ENCODE assay signal across 15 cellular contexts in the genomic region with DNA sequence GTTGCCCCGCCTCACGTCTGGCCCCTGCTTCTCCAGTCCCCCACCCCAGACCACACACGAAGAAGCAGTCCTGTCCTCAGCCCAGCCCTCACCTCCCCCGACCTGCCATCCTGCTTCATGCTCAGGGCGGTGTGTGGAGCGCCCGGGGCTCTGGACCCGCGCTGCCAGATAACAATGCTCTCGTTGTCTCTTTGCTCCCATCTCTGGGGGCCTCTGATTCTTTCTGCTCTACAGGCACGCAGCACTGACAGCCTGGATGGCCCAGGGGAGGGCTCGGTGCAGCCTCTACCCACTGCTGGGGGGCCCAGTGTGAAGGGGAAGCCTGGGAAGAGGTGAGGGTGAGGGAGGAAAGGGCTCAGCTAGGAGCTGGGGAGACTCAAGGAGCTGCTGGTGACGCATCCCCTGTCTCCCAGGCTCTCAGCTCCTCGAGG. TPM values are rescaled to one million over a fixed set of nuclear protein-coding genes. Genes with fewer than 3 reads are reported as not detected.
A peak's percentile ranks its signal among the peaks of the same experiment; 100 is the strongest.
DNase-seq lines count a peak whose midpoint lies in the region; ATAC-seq and TF ChIP-seq lines count a peak whose summit lies in the region.
"Had no signal": no experiment of that assay in that cellular context is flagged by ENCODE, and none has a peak within 500 bp of the region (broad histone marks: within the 10 kb centered on the region; RNA-seq: fewer than 3 reads in every experiment).

No MANE protein-coding gene starts in this region.

- no peak overlapping the region for H3K27ac ChIP-seq in CD4-positive, CD25-positive, alpha-beta regulatory T cell (ENCODE audit: insufficient read depth, low read length, poor library complexity, severe bottlenecking)
- H3K27ac ChIP-seq in adrenal gland: no peak overlapping the region
- H3K27ac ChIP-seq: heart right ventricle, VCaP had no signal

- intact Hi-C loops in activated T-helper 1 cell treated with anti-CD3 and anti-CD28 coated beads, Interleukin-12 subunit alpha, Interleukin-12 subunit beta, Interleukin-2, Interleukin-4 antibody, amounts not matched to agents 30 ng/mL and 10 ng/mL and 1 ng/mL, durations not matched to agents 14 hours and 24 hours and 36 hours (cut with micrococcal nuclease): no loop called here
- intact Hi-C loops in adrenal gland (cut with DNase I): no loop called here

- H3K36me3 ChIP-seq in CD4-positive, CD25-positive, alpha-beta regulatory T cell (ENCODE audit: control insufficient read depth, insufficient read depth, low read length): no peaks in the 10 kb centered on the region
- peaks cover 0 to 6% of the 10 kb centered on the region in 2 donors for H3K36me3 ChIP-seq in adrenal gland (replicated peaks in 1 of 2)

- 61 to 91% (median 77%) methylated on average over 6 to 14 of the region's 14 CpGs for WGBS in adrenal gland, 4 donors

- no peak overlapping the region for H3K4me3 ChIP-seq in CD4-positive, CD25-positive, alpha-beta regulatory T cell (ENCODE audit: low read depth, low read length)
- H3K4me3 ChIP-seq in adrenal gland: no peak overlapping the region
- H3K4me3 ChIP-seq: heart right ventricle had no signal

- peaks cover 4 to 28% (median 9%) of the 10 kb centered on the region in 4 donors for H3K4me1 Mint-ChIP-seq in CD4-positive, CD25-positive, alpha-beta regulatory T cell
- H3K4me1 Mint-ChIP-seq in activated T-helper 1 cell treated with anti-CD3 and anti-CD28 coated beads, Interleukin-12 subunit alpha, Interleukin-12 subunit beta, Interleukin-2, Interleukin-4 antibody, amounts not matched to agents 30 ng/mL and 10 ng/mL and 1 ng/mL, durations not matched to agents 14 hours and 24 hours and 36 hours (ENCODE audit: low read depth): peaks cover 29% of the 10 kb centered on the region
- H3K4me1 Mint-ChIP-seq in mesothelial cell of epicardium: peaks cover 19% of the 10 kb centered on the region
- H3K4me1 Mint-ChIP-seq in stimulated activated naive B cell treated with anti-CD40 and anti-IgM and Interleukin-4, amounts not matched to agents 10 μg/mL and 1 μg/mL and 100 μg/mL, for 72 hours: peaks cover 8 to 13% of the 10 kb centered on the region in 2 donors

- no peaks in the 10 kb centered on the region for H3K27me3 Mint-ChIP-seq in CD4-positive, CD25-positive, alpha-beta regulatory T cell
- no peaks in the 10 kb centered on the region for H3K27me3 Mint-ChIP-seq in activated T-helper 1 cell treated with anti-CD3 and anti-CD28 coated beads, Interleukin-12 subunit alpha, Interleukin-12 subunit beta, Interleukin-2, Interleukin-4 antibody, amounts not matched to agents 30 ng/mL and 10 ng/mL and 1 ng/mL, durations not matched to agents 14 hours and 24 hours and 36 hours (ENCODE audit: insufficient read depth)
- no peaks in the 10 kb centered on the region for H3K27me3 Mint-ChIP-seq in mesothelial cell of epicardium (ENCODE audit: low read depth)
- H3K27me3 Mint-ChIP-seq in stimulated activated naive B cell treated with anti-CD40 and anti-IgM and Interleukin-4, amounts not matched to agents 10 μg/mL and 1 μg/mL and 100 μg/mL, for 72 hours: no peaks in the 10 kb centered on the region
- H3K27me3 Mint-ChIP-seq: activated T-cell treated with anti-CD3 and anti-CD28 coated beads, Interleukin-2, amount 50 U/mL, for 24 hours; memory B cell had no signal

- H3K9me3 Mint-ChIP-seq in CD4-positive, CD25-positive, alpha-beta regulatory T cell: no peaks in the 10 kb centered on the region
- H3K9me3 Mint-ChIP-seq in activated T-helper 1 cell treated with anti-CD3 and anti-CD28 coated beads, Interleukin-12 subunit alpha, Interleukin-12 subunit beta, Interleukin-2, Interleukin-4 antibody, amounts not matched to agents 30 ng/mL and 10 ng/mL and 1 ng/mL, durations not matched to agents 14 hours and 24 hours and 36 hours: no peaks in the 10 kb centered on the region
- H3K9me3 Mint-ChIP-seq in mesothelial cell of epicardium: no peaks in the 10 kb centered on the region
- no peaks in the 10 kb centered on the region for H3K9me3 Mint-ChIP-seq in stimulated activated naive B cell treated with anti-CD40 and anti-IgM and Interleukin-4, amounts not matched to agents 10 μg/mL and 1 μg/mL and 100 μg/mL, for 72 hours
- H3K9me3 Mint-ChIP-seq: activated T-cell treated with anti-CD3 and anti-CD28 coated beads, Interleukin-2, amount 50 U/mL, for 24 hours; memory B cell had no signal

- ATAC-seq in CD4-positive, CD25-positive, alpha-beta regulatory T cell (ENCODE audit: low read depth in 2 of 2): no peak
- no peak for ATAC-seq in stimulated activated naive B cell treated with anti-CD40 and anti-IgM and Interleukin-4, amounts not matched to agents 10 μg/mL and 1 μg/mL and 100 μg/mL, for 72 hours (replicated peaks)
- ATAC-seq: heart right ventricle had no signal

- H3K9me3 ChIP-seq in CD4-positive, CD25-positive, alpha-beta regulatory T cell (ENCODE audit: control insufficient read depth in 2 of 2, low read length in 2 of 2): no peaks in the 10 kb centered on the region
- H3K9me3 ChIP-seq in adrenal gland (replicated peaks in 1 of 3): no peaks in the 10 kb centered on the region
- H3K9me3 ChIP-seq: heart right ventricle had no signal

- peaks cover 10% of the 10 kb centered on the region for H3K36me3 Mint-ChIP-seq in CD4-positive, CD25-positive, alpha-beta regulatory T cell
- peaks cover 2% of the 10 kb centered on the region for H3K36me3 Mint-ChIP-seq in activated T-helper 1 cell treated with anti-CD3 and anti-CD28 coated beads, Interleukin-12 subunit alpha, Interleukin-12 subunit beta, Interleukin-2, Interleukin-4 antibody, amounts not matched to agents 30 ng/mL and 10 ng/mL and 1 ng/mL, durations not matched to agents 14 hours and 24 hours and 36 hours (ENCODE audit: low read depth)
- H3K36me3 Mint-ChIP-seq in mesothelial cell of epicardium: peaks cover 8% of the 10 kb centered on the region
- H3K36me3 Mint-ChIP-seq in stimulated activated naive B cell treated with anti-CD40 and anti-IgM and Interleukin-4, amounts not matched to agents 10 μg/mL and 1 μg/mL and 100 μg/mL, for 72 hours: peaks cover 0 to 5% of the 10 kb centered on the region in 2 donors

- no peak for DNase-seq in CD4-positive, CD25-positive, alpha-beta regulatory T cell
- no peak for DNase-seq in activated T-helper 1 cell treated with anti-CD3 and anti-CD28 coated beads, Interleukin-12 subunit alpha, Interleukin-12 subunit beta, Interleukin-2, Interleukin-4 antibody, amounts not matched to agents 30 ng/mL and 10 ng/mL and 1 ng/mL, durations not matched to agents 14 hours and 24 hours and 36 hours (ENCODE audit: low spot score)
- DNase-seq in mesothelial cell of epicardium (ENCODE audit: low spot score in 2 of 2, unreplicated experiment in 2 of 2): no peak
- DNase-seq in adrenal gland: no peak
- no peak for DNase-seq in NCI-H2029 (lab: John Stamatoyannopoulos, UW)
- DNase-seq in stimulated activated naive B cell treated with anti-CD40 and anti-IgM and Interleukin-4, amounts not matched to agents 10 μg/mL and 1 μg/mL and 100 μg/mL, for 72 hours: no peak
- DNase-seq: activated T-cell treated with anti-CD3 and anti-CD28 coated beads, Interleukin-2, amount 50 U/mL, for 24 hours; heart right ventricle; NCI-H187; NCI-H748 treated with DMSO at 0.1 percent for 48 hours; SHP77 treated with DMSO at 0.1 percent for 48 hours; stimulated activated CD4-positive, alpha-beta T cell treated with anti-CD3 and anti-CD28 coated beads, Interleukin-2, amount 100 ng/mL, for 48 hours; stimulated activated naive CD4-positive, alpha-beta T cell treated with Interleukin-2 at 50 U/mL for 16 hours had no signal

- TF ChIP-seq POLR2A in adrenal gland (IDR thresholded peaks at IDR 0.05): no peak

- H3K4me3 Mint-ChIP-seq in CD4-positive, CD25-positive, alpha-beta regulatory T cell: peak overlapping the region; percentile 68 to 79 (median 72)
- H3K4me3 Mint-ChIP-seq in activated T-helper 1 cell treated with anti-CD3 and anti-CD28 coated beads, Interleukin-12 subunit alpha, Interleukin-12 subunit beta, Interleukin-2, Interleukin-4 antibody, amounts not matched to agents 30 ng/mL and 10 ng/mL and 1 ng/mL, durations not matched to agents 14 hours and 24 hours and 36 hours: peak overlapping the region; percentile 85
- H3K4me3 Mint-ChIP-seq in mesothelial cell of epicardium: peak overlapping the region; percentile 71
- H3K4me3 Mint-ChIP-seq in stimulated activated naive B cell treated with anti-CD40 and anti-IgM and Interleukin-4, amounts not matched to agents 10 μg/mL and 1 μg/mL and 100 μg/mL, for 72 hours: no peak overlapping the region

- H3K4me1 ChIP-seq in CD4-positive, CD25-positive, alpha-beta regulatory T cell (ENCODE audit: control insufficient read depth, insufficient read depth, low read length, poor library complexity, severe bottlenecking): peaks cover 17% of the 10 kb centered on the region
- peaks cover 0 to 5% of the 10 kb centered on the region in 2 donors for H3K4me1 ChIP-seq in adrenal gland (replicated peaks in 1 of 2)

- no peaks in the 10 kb centered on the region for H3K27me3 ChIP-seq in CD4-positive, CD25-positive, alpha-beta regulatory T cell (ENCODE audit: control insufficient read depth, insufficient read depth, low read length)
- no peaks in the 10 kb centered on the region for H3K27me3 ChIP-seq in adrenal gland
- H3K27me3 ChIP-seq: heart right ventricle had no signal

- TF ChIP-seq CTCF in mesothelial cell of epicardium (IDR thresholded peaks at IDR 0.05; ENCODE audit: unreplicated experiment): no peak
- TF ChIP-seq CTCF in adrenal gland (IDR thresholded peaks at IDR 0.05): no peak

- H3K27ac Mint-ChIP-seq in CD4-positive, CD25-positive, alpha-beta regulatory T cell: peak overlapping the region in 1 of 3 donors; percentile 73
- no peak overlapping the region for H3K27ac Mint-ChIP-seq in activated T-helper 1 cell treated with anti-CD3 and anti-CD28 coated beads, Interleukin-12 subunit alpha, Interleukin-12 subunit beta, Interleukin-2, Interleukin-4 antibody, amounts not matched to agents 30 ng/mL and 10 ng/mL and 1 ng/mL, durations not matched to agents 14 hours and 24 hours and 36 hours
- peak overlapping the region; percentile 30 for H3K27ac Mint-ChIP-seq in mesothelial cell of epicardium
- no peak overlapping the region for H3K27ac Mint-ChIP-seq in stimulated activated naive B cell treated with anti-CD40 and anti-IgM and Interleukin-4, amounts not matched to agents 10 μg/mL and 1 μg/mL and 100 μg/mL, for 72 hours
- H3K27ac Mint-ChIP-seq: activated T-cell treated with anti-CD3 and anti-CD28 coated beads, Interleukin-2, amount 50 U/mL, for 24 hours; memory B cell had no signal

RNA-seq across cellular contexts. Expression of a gene that starts 2.1 kb away (rescaled TPM):
- 46.7 TPM for total RNA-seq in CD4-positive, CD25-positive, alpha-beta regulatory T cell
- polyA plus RNA-seq in CD4-positive, CD25-positive, alpha-beta regulatory T cell: under 1 TPM in 1 of 4 donors, not detected in 3; 0.40 TPM
- 24.5 and 25.8 TPM in 2 replicates for total RNA-seq in activated T-helper 1 cell treated with anti-CD3 and anti-CD28 coated beads, Interleukin-12 subunit alpha, Interleukin-12 subunit beta, Interleukin-2, Interleukin-4 antibody, amounts not matched to agents 30 ng/mL and 10 ng/mL and 1 ng/mL, durations not matched to agents 14 hours and 24 hours and 36 hours
- total RNA-seq in mesothelial cell of epicardium (74.0 to 79.9 TPM (median 75.4 TPM) in 3 replicates), adrenal gland (10 to 100 TPM in 3 of 8 donors, 1 to 10 TPM in 4, under 1 TPM in 1; 0.54 to 30.9 (median 5.5) TPM)
- 10 to 100 TPM in 2 of 3 donors, 1 to 10 TPM in 1; 1.2 to 90.3 (median 27.9) TPM for polyA plus RNA-seq in adrenal gland

RNA-seq across cellular contexts. Expression of a gene that starts 19.4 kb away (rescaled TPM):
- 39.5 TPM for total RNA-seq in CD4-positive, CD25-positive, alpha-beta regulatory T cell
- 1 to 10 TPM; 4.3 to 6.4 (median 5.0) TPM for polyA plus RNA-seq in CD4-positive, CD25-positive, alpha-beta regulatory T cell
- total RNA-seq in activated T-helper 1 cell treated with anti-CD3 and anti-CD28 coated beads, Interleukin-12 subunit alpha, Interleukin-12 subunit beta, Interleukin-2, Interleukin-4 antibody, amounts not matched to agents 30 ng/mL and 10 ng/mL and 1 ng/mL, durations not matched to agents 14 hours and 24 hours and 36 hours: 39.5 and 45.1 TPM in 2 replicates
- total RNA-seq in mesothelial cell of epicardium: 45.1 to 50.5 TPM (median 46.6 TPM) in 3 replicates
- 10 to 100 TPM in 5 of 8 donors, 1 to 10 TPM in 3; 4.4 to 18.5 (median 11.0) TPM for total RNA-seq in adrenal gland
- polyA plus RNA-seq in adrenal gland: 10 to 100 TPM in 2 of 3 donors, 1 to 10 TPM in 1; 7.0 to 27.3 (median 14.7) TPM

RNA-seq across cellular contexts. Expression of a gene that starts 20.6 kb away (rescaled TPM):
- total RNA-seq in CD4-positive, CD25-positive, alpha-beta regulatory T cell: not detected
- polyA plus RNA-seq in CD4-positive, CD25-positive, alpha-beta regulatory T cell: not detected
- 0.78 TPM in 1 of 2 replicates, not detected in the other for total RNA-seq in activated T-helper 1 cell treated with anti-CD3 and anti-CD28 coated beads, Interleukin-12 subunit alpha, Interleukin-12 subunit beta, Interleukin-2, Interleukin-4 antibody, amounts not matched to agents 30 ng/mL and 10 ng/mL and 1 ng/mL, durations not matched to agents 14 hours and 24 hours and 36 hours
- total RNA-seq in mesothelial cell of epicardium: 18.8 to 21.7 TPM (median 20.3 TPM) in 3 replicates
- 100 to 1,000 TPM in 7 of 8 donors, 10 to 100 TPM in 1; 78.3 to 431 (median 197) TPM for total RNA-seq in adrenal gland
- polyA plus RNA-seq in adrenal gland: 100 to 1,000 TPM; 524 to 932 (median 718) TPM

RNA-seq across cellular contexts. Expression of a gene that starts 29.1 kb away (rescaled TPM):
- total RNA-seq in CD4-positive, CD25-positive, alpha-beta regulatory T cell: 11.7 TPM
- polyA plus RNA-seq in CD4-positive, CD25-positive, alpha-beta regulatory T cell: 10 to 100 TPM in 3 of 4 donors, 1 to 10 TPM in 1; 9.9 to 16.5 (median 11.8) TPM
- total RNA-seq in activated T-helper 1 cell treated with anti-CD3 and anti-CD28 coated beads, Interleukin-12 subunit alpha, Interleukin-12 subunit beta, Interleukin-2, Interleukin-4 antibody, amounts not matched to agents 30 ng/mL and 10 ng/mL and 1 ng/mL, durations not matched to agents 14 hours and 24 hours and 36 hours: 9.3 and 9.8 TPM in 2 replicates
- 11.8 to 12.9 TPM (median 12.0 TPM) in 3 replicates for total RNA-seq in mesothelial cell of epicardium
- 10 to 100 TPM in 7 of 8 donors, 1 to 10 TPM in 1; 6.0 to 28.2 (median 12.5) TPM for total RNA-seq in adrenal gland
- 100 to 1,000 TPM in 1 of 3 donors, 10 to 100 TPM in 2; 11.3 to 137 (median 75.9) TPM for polyA plus RNA-seq in adrenal gland

RNA-seq across cellular contexts. Expression of a gene that starts 32.0 kb away (rescaled TPM):
- 21.1 TPM for total RNA-seq in CD4-positive, CD25-positive, alpha-beta regulatory T cell
- polyA plus RNA-seq in CD4-positive, CD25-positive, alpha-beta regulatory T cell: 10 to 100 TPM; 66.1 to 99.6 (median 72.9) TPM
- 50.6 and 54.6 TPM in 2 replicates for total RNA-seq in activated T-helper 1 cell treated with anti-CD3 and anti-CD28 coated beads, Interleukin-12 subunit alpha, Interleukin-12 subunit beta, Interleukin-2, Interleukin-4 antibody, amounts not matched to agents 30 ng/mL and 10 ng/mL and 1 ng/mL, durations not matched to agents 14 hours and 24 hours and 36 hours
- total RNA-seq in mesothelial cell of epicardium (45.2 to 54.9 TPM (median 45.7 TPM) in 3 replicates), adrenal gland (10 to 100 TPM; 29.5 to 88.2 (median 63.0) TPM)
- 100 to 1,000 TPM in 2 of 3 donors, 10 to 100 TPM in 1; 93.1 to 230 (median 174) TPM for polyA plus RNA-seq in adrenal gland

Comparison
In these comparisons a context has a peak if more than half of its experiments do, and no peak if none do; other contexts are left out.
1. H3K4me3 Mint-ChIP-seq: peak in CD4-positive, CD25-positive, alpha-beta regulatory T cell (4 of 4), activated T-helper 1 cell treated with anti-CD3 and anti-CD28 coated beads, Interleukin-12 subunit alpha, Interleukin-12 subunit beta, Interleukin-2, Interleukin-4 antibody, amounts not matched to agents 30 ng/mL and 10 ng/mL and 1 ng/mL, durations not matched to agents 14 hours and 24 hours and 36 hours (single experiment) and mesothelial cell of epicardium (single experiment); none in stimulated activated naive B cell treated with anti-CD40 and anti-IgM and Interleukin-4, amounts not matched to agents 10 μg/mL and 1 μg/mL and 100 μg/mL, for 72 hours (0 of 2).
2. RNA of a gene that starts 20.6 kb away (total RNA-seq): 78.3 to 431 TPM in adrenal gland and 18.8 to 21.7 TPM in mesothelial cell of epicardium; 0.78 TPM in activated T-helper 1 cell treated with anti-CD3 and anti-CD28 coated beads, Interleukin-12 subunit alpha, Interleukin-12 subunit beta, Interleukin-2, Interleukin-4 antibody, amounts not matched to agents 30 ng/mL and 10 ng/mL and 1 ng/mL, durations not matched to agents 14 hours and 24 hours and 36 hours and not detected in CD4-positive, CD25-positive, alpha-beta regulatory T cell (single experiment); every median in the first group is over 10 times any median in the second.